In genomic region chrX:11970935-11971334, GRCh38 we compare ENCODE assay signal across 20 cellular contexts.
DNase-seq lines count a peak whose midpoint lies in the region; ATAC-seq and TF ChIP-seq lines count a peak whose summit lies in the region.
"Had no signal": no experiment of that assay in that cellular context is flagged by ENCODE, and none has a peak within 500 bp of the region (broad histone marks: within the 10 kb centered on the region; RNA-seq: fewer than 3 reads in every experiment).

No MANE protein-coding gene starts in this region.

- ATAC-seq in GM18907 (IDR thresholded peaks at IDR 0.05; ENCODE audit: unreplicated experiment) (no peak), HG03354 (IDR thresholded peaks at IDR 0.05; ENCODE audit: poor library complexity, severe bottlenecking, unreplicated experiment) (no peak)
- ATAC-seq: gastrocnemius medialis had no signal

- no peak for TF ChIP-seq CTCF in cardiac fibroblast (IDR thresholded peaks at IDR 0.05; ENCODE audit: low read depth, low read length)

- DNase-seq in EL (peak; percentile 15), M059J (ENCODE audit: low read depth) (peak; percentile 47), cardiac fibroblast (ENCODE audit: low read depth in 2 of 2) (peak; percentile 36 to 59), myocyte (ENCODE audit: low read depth) (peak; percentile 26), NCI-H1436 (lab: John Stamatoyannopoulos, UW) (no peak), mesenteric fat pad (ENCODE audit: low spot score) (no peak)
- DNase-seq: activated CD4-positive, CD25-positive, alpha-beta regulatory T cell treated with anti-CD3 and anti-CD28 coated beads, Interleukin-2, amount 50 U/mL, for 72 hours; activated T-cell treated with anti-CD3 and anti-CD28 coated beads, Interleukin-2, amount 50 U/mL, for 24 hours; adrenal gland; caudate nucleus; COR-L47; DMS79 treated with DMSO at 0.1 percent for 48 hours; gastrocnemius medialis; GOT3; NCI-H146; NCI-H524 treated with DMSO at 0.1 percent for 48 hours; RPMI8226 had no signal

- H3K4me3 ChIP-seq in cardiac fibroblast (replicated peaks in 1 of 2; ENCODE audit: low read depth in 2 of 2, low read length in 2 of 2) = no peak overlapping the region
- H3K4me3 ChIP-seq: adrenal gland, gastrocnemius medialis, tibial nerve had no signal

Comparison
In these comparisons a context has a peak if more than half of its experiments do, and no peak if none do; other contexts are left out.
1. DNase-seq: peak in EL (single experiment), M059J (single experiment), cardiac fibroblast (2 of 2) and myocyte (single experiment); none in NCI-H1436 (single experiment) and mesenteric fat pad (single experiment).